12 cellular contexts compared by ENCODE assay signal in the genomic region with DNA sequence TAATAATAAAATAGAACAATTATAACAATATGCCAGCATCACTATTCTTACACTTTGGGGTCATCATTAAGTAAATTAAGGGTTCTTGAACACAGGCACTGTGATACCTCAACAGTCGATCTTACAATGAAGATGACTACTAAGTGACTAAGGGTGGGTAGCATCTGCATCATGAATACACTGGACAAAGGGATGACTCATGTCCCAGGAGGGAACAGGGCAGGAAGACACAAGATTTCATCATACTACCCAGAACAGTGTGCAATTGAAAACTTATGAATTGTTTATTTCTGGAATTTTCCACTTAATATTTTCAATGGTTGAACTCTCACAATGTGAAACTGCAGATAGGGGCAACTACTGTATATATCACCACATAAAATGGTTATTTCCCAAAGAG. TPM values are rescaled to one million over a fixed set of nuclear protein-coding genes. Genes with fewer than 3 reads are reported as not detected.
A peak's percentile ranks its signal among the peaks of the same experiment; 100 is the strongest.
DNase-seq lines count a peak whose midpoint lies in the region; ATAC-seq and TF ChIP-seq lines count a peak whose summit lies in the region.
"Had no signal": no experiment of that assay in that cellular context is flagged by ENCODE, and none has a peak within 500 bp of the region (broad histone marks: within the 10 kb centered on the region; RNA-seq: fewer than 3 reads in every experiment).

No MANE protein-coding gene starts in this region.

- in situ Hi-C loops in astrocyte of the cerebellum (cut with HindIII; ENCODE audit: low sequenced_read_pairs): no loop called here

- H3K4me3 ChIP-seq in AG04450 (ENCODE audit: low read depth, low read length): no peak overlapping the region
- H3K4me3 ChIP-seq in astrocyte of the cerebellum (ENCODE audit: low read depth, low read length): no peak overlapping the region
- no peak overlapping the region for H3K4me3 ChIP-seq in uterus
- H3K4me3 ChIP-seq in esophagus squamous epithelium: no peak overlapping the region

- H3K36me3 ChIP-seq in uterus (no peaks in the 10 kb centered on the region), esophagus squamous epithelium (no peaks in the 10 kb centered on the region)

- POLR2A ChIA-PET in AG04450 (lab: Yijun Ruan, JAX): no interaction called here

- no peak for ATAC-seq in HG02759 (IDR thresholded peaks at IDR 0.05; ENCODE audit: unreplicated experiment)
- ATAC-seq in GM21717 (IDR thresholded peaks at IDR 0.05; ENCODE audit: unreplicated experiment): no peak

- intact Hi-C loops in uterus (cut with DNase I; ENCODE audit: low total_unique reads) (no loop called here), esophagus squamous epithelium (cut with DNase I) (no loop called here)

- no peaks in the 10 kb centered on the region for H3K27me3 ChIP-seq in AG04450 (ENCODE audit: control insufficient read depth, insufficient read depth, low read length)
- H3K27me3 ChIP-seq in uterus: no peaks in the 10 kb centered on the region
- H3K27me3 ChIP-seq in esophagus squamous epithelium: no peaks in the 10 kb centered on the region

- DNase-seq in AG04450 (ENCODE audit: low read depth, low spot score) (peak; percentile 61), LoVo (ENCODE audit: low spot score) (peak; percentile 46), astrocyte of the cerebellum (ENCODE audit: low read depth) (peak; percentile 68), islet precursor cell (peak; percentile 73), uterus (no peak), esophagus squamous epithelium (lab: John Stamatoyannopoulos, UW) (no peak)
- DNase-seq: activated CD4-positive, alpha-beta T cell treated with anti-CD3 and anti-CD28 coated beads for 1 hour; activated naive CD8-positive, alpha-beta T cell treated with anti-CD3 and anti-CD28 coated beads, Interleukin-2, amount 10 ng/mL, durations not matched to agents 7 days and 5 days; CD4-positive, CD25-positive, alpha-beta regulatory T cell had no signal

- WGBS in esophagus squamous epithelium, 2 donors: 14 to 30% methylated on average over 1 of the region's 1 CpG

- TF ChIP-seq CTCF in AG04450 (IDR thresholded peaks at IDR 0.05; ENCODE audit: low read depth, low read length) (no peak), astrocyte of the cerebellum (IDR thresholded peaks at IDR 0.05; ENCODE audit: low read depth, low read length, missing control alignments) (no peak), uterus (IDR thresholded peaks at IDR 0.05) (no peak), esophagus squamous epithelium (IDR thresholded peaks at IDR 0.05) (no peak)

- CTCF ChIA-PET in AG04450 (lab: Charles Lee): interaction anchor here (0.6 to 1.7 kb wide), 3 partner anchors 12 to 18 kb away, joined by 3 to 7 read pairs (median 4); no protein-coding TSS in a partner anchor

- TF ChIP-seq POLR2A in uterus (IDR thresholded peaks at IDR 0.05): no peak
- TF ChIP-seq POLR2A in esophagus squamous epithelium (IDR thresholded peaks at IDR 0.05): no peak

- no peaks in the 10 kb centered on the region for H3K9me3 ChIP-seq in AG04450 (ENCODE audit: control insufficient read depth, insufficient read depth, low read length)
- H3K9me3 ChIP-seq in uterus: no peaks in the 10 kb centered on the region
- no peaks in the 10 kb centered on the region for H3K9me3 ChIP-seq in esophagus squamous epithelium

- H3K4me1 ChIP-seq in uterus (no peaks in the 10 kb centered on the region), esophagus squamous epithelium (no peaks in the 10 kb centered on the region)

- H3K27ac ChIP-seq in AG04450 (ENCODE audit: low read depth, low read length) (no peak overlapping the region), uterus (no peak overlapping the region), esophagus squamous epithelium (no peak overlapping the region)

RNA-seq across cellular contexts. Expression of gene TSPAN19, which starts 19.7 kb away (rescaled TPM):
- not detected in 2 replicates for polyA plus RNA-seq in AG04450 (2011; rRNA removed)
- polyA minus RNA-seq in AG04450 (2011; rRNA and poly(A)+ RNA removed): not detected in 2 replicates
- total RNA-seq in uterus: under 1 TPM in 2 of 4 donors, not detected in 2; under 0.01 to 0.59 TPM
- not detected for total RNA-seq in esophagus squamous epithelium
- total RNA-seq: activated naive CD8-positive, alpha-beta T cell treated with anti-CD3 and anti-CD28 coated beads, Interleukin-2, amount 10 ng/mL, durations not matched to agents 7 days and 5 days; CD4-positive, CD25-positive, alpha-beta regulatory T cell; osteocyte had no signal
- polyA plus RNA-seq: CD4-positive, CD25-positive, alpha-beta regulatory T cell had no signal

RNA-seq across cellular contexts. Expression of gene LRRIQ1, which starts 19.7 kb away (rescaled TPM):
- 0.15 and 0.58 TPM in 2 replicates for polyA plus RNA-seq in AG04450 (2011; rRNA removed)
- 0.26 TPM in 1 of 2 replicates, not detected in the other for polyA minus RNA-seq in AG04450 (2011; rRNA and poly(A)+ RNA removed)
- 10 to 100 TPM in 1 of 4 donors, 1 to 10 TPM in 1, under 1 TPM in 2; 0.51 to 13.1 (median 1.9) TPM for total RNA-seq in uterus
- total RNA-seq in esophagus squamous epithelium: under 1 TPM in 1 of 4 donors, not detected in 3; 0.09 TPM
- total RNA-seq: activated naive CD8-positive, alpha-beta T cell treated with anti-CD3 and anti-CD28 coated beads, Interleukin-2, amount 10 ng/mL, durations not matched to agents 7 days and 5 days; CD4-positive, CD25-positive, alpha-beta regulatory T cell; osteocyte had no signal
- polyA plus RNA-seq: CD4-positive, CD25-positive, alpha-beta regulatory T cell had no signal

Comparison
In these comparisons a context has a peak if more than half of its experiments do, and no peak if none do; other contexts are left out.
1. DNase-seq: peak in AG04450 (single experiment), LoVo (single experiment), astrocyte of the cerebellum (single experiment) and islet precursor cell (single experiment); none in uterus (0 of 2) and esophagus squamous epithelium (single experiment).